In genomic region chr2:1954061-1954460, GRCh38 we compare ENCODE assay signal across 23 cellular contexts.
"Had no signal": no experiment of that assay in that cellular context is flagged by ENCODE, and none has a peak within 500 bp of the region (broad histone marks: within the 10 kb centered on the region; RNA-seq: fewer than 3 reads in every experiment).

No MANE protein-coding gene starts in this region.

- H3K27ac ChIP-seq: epithelial cell of prostate, gastrocnemius medialis, ovary, psoas muscle, skin epidermis, spleen, thoracic aorta, tibial nerve, upper lobe of left lung had no signal

- H3K4me1 Mint-ChIP-seq: nephron; stimulated activated memory B cell treated with anti-CD40 and anti-IgM and Interleukin-4, amounts not matched to agents 10 μg/mL and 1 μg/mL and 100 μg/mL, for 72 hours had no signal

- H3K4me3 ChIP-seq: dorsolateral prefrontal cortex, gastrocnemius medialis, lung, ovary, psoas muscle, skin epidermis, spleen, thoracic aorta, tibial nerve, upper lobe of left lung had no signal

- DNase-seq: cortex of kidney; effector CD4-positive, alpha-beta T cell; foreskin fibroblast; gastrocnemius medialis; mesendoderm; midbrain; naive thymus-derived CD4-positive, alpha-beta T cell; occipital lobe; ovary; psoas muscle; right cardiac atrium; spleen; stimulated activated CD4-positive, alpha-beta T cell treated with anti-CD3 and anti-CD28 coated beads, Interleukin-4, amount 100 ng/mL, for 4 hours; upper lobe of left lung had no signal

- H3K36me3 ChIP-seq: gastrocnemius medialis, ovary, spleen, thoracic aorta, tibial nerve, upper lobe of left lung had no signal

- H3K4me1 ChIP-seq: gastrocnemius medialis, psoas muscle, spleen, tibial nerve, upper lobe of left lung had no signal

- H3K9me3 ChIP-seq: gastrocnemius medialis, ovary, psoas muscle, spleen, thoracic aorta, tibial nerve, upper lobe of left lung had no signal

- H3K27ac Mint-ChIP-seq: naive thymus-derived CD4-positive, alpha-beta T cell; nephron; stimulated activated memory B cell treated with anti-CD40 and anti-IgM and Interleukin-4, amounts not matched to agents 10 μg/mL and 1 μg/mL and 100 μg/mL, for 72 hours; stimulated activated naive CD8-positive, alpha-beta T cell treated with anti-CD3 and anti-CD28 coated beads, Interleukin-15, Interleukin-2, amounts not matched to agents 100 ng/mL and 50 ng/mL, for 24 hours had no signal

- H3K36me3 Mint-ChIP-seq: stimulated activated memory B cell treated with anti-CD40 and anti-IgM and Interleukin-4, amounts not matched to agents 10 μg/mL and 1 μg/mL and 100 μg/mL, for 72 hours had no signal

- H3K27me3 ChIP-seq: dorsolateral prefrontal cortex, gastrocnemius medialis, ovary, tibial nerve, upper lobe of left lung had no signal

- H3K9me3 Mint-ChIP-seq: stimulated activated naive CD8-positive, alpha-beta T cell treated with anti-CD3 and anti-CD28 coated beads, Interleukin-15, Interleukin-2, amounts not matched to agents 100 ng/mL and 50 ng/mL, for 24 hours had no signal

- H3K4me3 Mint-ChIP-seq: naive thymus-derived CD4-positive, alpha-beta T cell; nephron; stimulated activated memory B cell treated with anti-CD40 and anti-IgM and Interleukin-4, amounts not matched to agents 10 μg/mL and 1 μg/mL and 100 μg/mL, for 72 hours; stimulated activated naive CD8-positive, alpha-beta T cell treated with anti-CD3 and anti-CD28 coated beads, Interleukin-15, Interleukin-2, amounts not matched to agents 100 ng/mL and 50 ng/mL, for 24 hours had no signal
